Comparison of ENCODE assay signal across 24 cellular contexts in genomic region chr12:108204618-108205017, GRCh38.
"Had no signal": no experiment of that assay in that cellular context is flagged by ENCODE, and none has a peak within 500 bp of the region (broad histone marks: within the 10 kb centered on the region; RNA-seq: fewer than 3 reads in every experiment).

No MANE protein-coding gene starts in this region.

- H3K27ac Mint-ChIP-seq: dendritic cell treated with granulocyte-macrophage colony-stimulating factor and Interleukin-4, amounts not matched to agents 40 ng/mL and 50 ng/mL, for 4 days; effector memory CD8-positive, alpha-beta T cell; endodermal cell; mesothelial cell of epicardium had no signal

- H3K4me3 Mint-ChIP-seq: dendritic cell treated with granulocyte-macrophage colony-stimulating factor and Interleukin-4, amounts not matched to agents 40 ng/mL and 50 ng/mL, for 4 days; effector memory CD8-positive, alpha-beta T cell; endodermal cell; mesothelial cell of epicardium; naive B cell had no signal

- H3K9me3 Mint-ChIP-seq: mesothelial cell of epicardium had no signal

- H3K4me1 Mint-ChIP-seq: mesothelial cell of epicardium, naive B cell had no signal

- H3K36me3 Mint-ChIP-seq: mesothelial cell of epicardium had no signal

- ATAC-seq: effector memory CD8-positive, alpha-beta T cell; esophagus mucosa; gastrocnemius medialis; heart right ventricle; left cardiac atrium; left lung; left ventricle myocardium superior; lower lobe of right lung; mucosa of descending colon had no signal

- DNase-seq: colonic mucosa; cortex of kidney; effector CD8-positive, alpha-beta T cell; effector memory CD8-positive, alpha-beta T cell; endodermal cell; erythroblast; esophagus squamous epithelium; foreskin fibroblast; foreskin melanocyte; gastrocnemius medialis; glutamatergic neuron; head of caudate nucleus; heart right ventricle; hippocampal formation; left cardiac atrium; left lung; left ventricle myocardium superior; lower lobe of right lung; mesenchymal stem cell; mucosa of descending colon; naive B cell had no signal
